In the genomic region with DNA sequence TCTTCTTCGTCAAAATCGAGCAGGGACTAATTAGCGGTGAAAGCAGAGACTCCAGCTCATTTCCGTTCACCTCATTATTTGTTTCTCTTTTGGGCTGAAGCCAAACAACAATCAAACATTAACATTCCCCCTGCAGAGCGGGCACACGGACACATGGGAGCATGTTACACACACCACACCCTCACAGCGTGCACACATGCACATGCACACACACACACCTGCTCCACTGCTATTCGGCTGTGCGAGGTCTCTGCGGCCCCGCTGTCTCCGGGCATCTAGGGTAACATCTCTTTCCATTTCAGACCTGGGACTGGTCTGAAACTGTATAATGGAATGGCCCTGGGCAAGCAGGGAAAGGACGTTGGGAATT, we compare ENCODE assay signal across 7 cellular contexts. TPM values are rescaled to one million over a fixed set of nuclear protein-coding genes. Genes with fewer than 3 reads are reported as not detected.
A peak's percentile ranks its signal among the peaks of the same experiment; 100 is the strongest.
DNase-seq lines count a peak whose midpoint lies in the region; ATAC-seq, FAIRE-seq and TF ChIP-seq lines count a peak whose summit lies in the region.

No MANE protein-coding gene starts in this region.

- DNase-seq in adipocyte (ENCODE audit: low read depth): no peak
- no peak for DNase-seq in mesendoderm
- no peak for DNase-seq in GM12892 (ENCODE audit: insufficient read length)
- no peak for DNase-seq in small intestine

- no peak for FAIRE-seq in GM12892 (lab: Jason Lieb, UNC)
- FAIRE-seq in small intestine (lab: Jason Lieb, UNC): no peak

- no peak overlapping the region for H3K18ac ChIP-seq in mesendoderm (ENCODE audit: low read length)

- H3K27ac Mint-ChIP-seq in IgD-negative memory B cell: peak overlapping the region in 1 of 3 donors; percentile 89

- H2BK120ac ChIP-seq in mesendoderm (ENCODE audit: low read depth, low read length): no peak overlapping the region

- H3K9me3 ChIP-seq in adipocyte (ENCODE audit: control insufficient read depth, low read length) (no peaks in the 10 kb centered on the region), small intestine (ENCODE audit: control insufficient read depth, low read depth) (no peaks in the 10 kb centered on the region)

- peaks cover 19 to 27% (median 24%) of the 10 kb centered on the region in 3 donors for H3K4me1 Mint-ChIP-seq in IgD-negative memory B cell

- no peak overlapping the region for H3K23ac ChIP-seq in mesendoderm (ENCODE audit: low read length)

- H3K4me1 ChIP-seq in adipocyte (ENCODE audit: control insufficient read depth, insufficient read depth, low read length) (peaks cover 35% of the 10 kb centered on the region), mesendoderm (ENCODE audit: control insufficient read depth, low read depth, low read length) (peaks cover 5% of the 10 kb centered on the region), small intestine (ENCODE audit: control insufficient read depth in 2 of 2, insufficient read depth in 1 of 2, low read depth in 1 of 2, low read length in 1 of 2) (peaks cover 0 to 2% of the 10 kb centered on the region in 2 donors)

- no peak overlapping the region for H3K4ac ChIP-seq in mesendoderm (ENCODE audit: low read depth, low read length)

- H3K36me3 Mint-ChIP-seq in IgD-negative memory B cell: no peaks in the 10 kb centered on the region

- H3K27me3 ChIP-seq in adipocyte (replicated peaks; ENCODE audit: control insufficient read depth, insufficient read depth, low read length) (no peaks in the 10 kb centered on the region), mesendoderm (ENCODE audit: insufficient read depth, low read length, poor library complexity) (no peaks in the 10 kb centered on the region), small intestine (ENCODE audit: control insufficient read depth in 2 of 2, insufficient read depth in 2 of 2, low read length in 2 of 2) (no peaks in the 10 kb centered on the region)

- peak overlapping the region; percentile 80 to 96 (median 88) for H3K4me3 Mint-ChIP-seq in IgD-negative memory B cell

- peak overlapping the region; percentile 82 for H3K9ac ChIP-seq in adipocyte (ENCODE audit: low read length)
- H3K9ac ChIP-seq in mesendoderm (ENCODE audit: low read length): no peak overlapping the region

- H3K36me3 ChIP-seq in adipocyte (ENCODE audit: control insufficient read depth, insufficient read depth, low read length, severe bottlenecking): no peaks in the 10 kb centered on the region
- H3K36me3 ChIP-seq in mesendoderm (ENCODE audit: control insufficient read depth, insufficient read depth, low read length): no peaks in the 10 kb centered on the region
- H3K36me3 ChIP-seq in small intestine (ENCODE audit: control insufficient read depth in 2 of 2, insufficient read depth in 2 of 2, low read length in 2 of 2): no peaks in the 10 kb centered on the region

- no peak overlapping the region for H4K8ac ChIP-seq in mesendoderm (ENCODE audit: low read depth, low read length)

- no peak overlapping the region for H4K5ac ChIP-seq in mesendoderm (ENCODE audit: low read length)

- peak overlapping the region; percentile 49 for H3K4me2 ChIP-seq in mesendoderm (ENCODE audit: low read length)

- no peak overlapping the region for H2BK15ac ChIP-seq in mesendoderm (replicated peaks; ENCODE audit: low read depth)

- no peak for TF ChIP-seq POLR2A in GM12892 (IDR thresholded peaks at IDR 0.05; ENCODE audit: low read depth, low read length)

- no peaks in the 10 kb centered on the region for H3K79me1 ChIP-seq in mesendoderm (ENCODE audit: low read length)

- no peaks in the 10 kb centered on the region for H3K9me3 Mint-ChIP-seq in IgD-negative memory B cell

- no peaks in the 10 kb centered on the region for H3K79me2 ChIP-seq in mesendoderm (ENCODE audit: control insufficient read depth, insufficient read depth, low read length)

- H2BK5ac ChIP-seq in mesendoderm (ENCODE audit: low read length): no peak overlapping the region

- no peak overlapping the region for H3K27ac ChIP-seq in mesendoderm (ENCODE audit: low read depth, low read length)
- H3K27ac ChIP-seq in small intestine (ENCODE audit: low read depth in 1 of 2, low read length in 1 of 2): no peak overlapping the region

- WGBS in mesendoderm (ENCODE audit: extremely low coverage, insufficient coverage, low lambda C conversion rate): no CpG with 5 or more reads among the region's 13 CpGs
- WGBS in small intestine, 3 donors: 14 to 44% (median 27%) methylated on average over 13 of the region's 13 CpGs

- H3K27me3 Mint-ChIP-seq in IgD-negative memory B cell: no peaks in the 10 kb centered on the region

- H3K56ac ChIP-seq in mesendoderm (ENCODE audit: low read length): no peak overlapping the region

- H2AK5ac ChIP-seq in mesendoderm (ENCODE audit: low read length): no peak overlapping the region

- H3K4me3 ChIP-seq in adipocyte (ENCODE audit: low read length) (peak overlapping the region; percentile 89), mesendoderm (ENCODE audit: low read length) (no peak overlapping the region), small intestine (ENCODE audit: low read depth in 1 of 2, low read length in 2 of 2) (peak overlapping the region in 1 of 2 donors; percentile 35)

- ATAC-seq in GM18498 (IDR thresholded peaks at IDR 0.05; ENCODE audit: unreplicated experiment) (peak; percentile 4), GM19452 (IDR thresholded peaks at IDR 0.05; ENCODE audit: unreplicated experiment) (no peak)

RNA-seq across cellular contexts. Expression of a gene that starts 58.4 kb away (rescaled TPM):
- 31.7 TPM for polyA plus RNA-seq in IgD-negative memory B cell
- polyA plus RNA-seq in mesendoderm (2013, experiment 1 of 2): 30.1 TPM
- 30.3 TPM for polyA plus RNA-seq in mesendoderm (2013, experiment 2 of 2)
- 8.1 TPM for polyA plus RNA-seq in GM12892 (2012; ENCODE audit: missing spikeins)
- polyA plus RNA-seq in small intestine: 10 to 100 TPM; 13.0 to 22.1 (median 18.3) TPM
